In the genomic region with DNA sequence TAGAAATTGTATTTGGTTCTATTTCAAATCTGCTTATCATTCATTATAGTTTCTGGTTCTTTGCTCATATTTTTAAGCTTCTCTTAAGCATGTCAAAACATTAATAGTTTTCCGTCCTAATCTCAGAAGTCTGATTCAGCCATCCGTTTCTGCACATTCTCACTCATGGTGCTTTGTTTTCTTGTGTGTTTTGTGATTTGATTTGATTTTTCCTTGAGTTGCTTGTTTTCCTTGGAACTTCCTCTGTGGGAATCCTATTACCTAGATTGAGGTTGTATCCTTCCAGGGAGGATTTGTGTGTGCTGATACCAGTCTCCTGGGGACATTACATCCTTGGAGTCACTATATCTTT, we compare ENCODE assay signal across 1 cellular context.
TF ChIP-seq lines count a peak whose summit lies in the region.

No MANE protein-coding gene starts in this region.

TF ChIP-seq in IMR-90, 13 proteins besides CTCF, POLR2A, EP300 and RAD21 (continued from another document):
- TF ChIP-seq, protein P1, sequence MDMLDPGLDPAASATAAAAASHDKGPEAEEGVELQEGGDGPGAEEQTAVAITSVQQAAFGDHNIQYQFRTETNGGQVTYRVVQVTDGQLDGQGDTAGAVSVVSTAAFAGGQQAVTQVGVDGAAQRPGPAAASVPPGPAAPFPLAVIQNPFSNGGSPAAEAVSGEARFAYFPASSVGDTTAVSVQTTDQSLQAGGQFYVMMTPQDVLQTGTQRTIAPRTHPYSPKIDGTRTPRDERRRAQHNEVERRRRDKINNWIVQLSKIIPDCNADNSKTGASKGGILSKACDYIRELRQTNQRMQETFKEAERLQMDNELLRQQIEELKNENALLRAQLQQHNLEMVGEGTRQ (IDR thresholded peaks at IDR 0.05; ENCODE audit: low read depth, low read length) = no peak
